ENCODE assay signal across 18 cellular contexts in the genomic region with DNA sequence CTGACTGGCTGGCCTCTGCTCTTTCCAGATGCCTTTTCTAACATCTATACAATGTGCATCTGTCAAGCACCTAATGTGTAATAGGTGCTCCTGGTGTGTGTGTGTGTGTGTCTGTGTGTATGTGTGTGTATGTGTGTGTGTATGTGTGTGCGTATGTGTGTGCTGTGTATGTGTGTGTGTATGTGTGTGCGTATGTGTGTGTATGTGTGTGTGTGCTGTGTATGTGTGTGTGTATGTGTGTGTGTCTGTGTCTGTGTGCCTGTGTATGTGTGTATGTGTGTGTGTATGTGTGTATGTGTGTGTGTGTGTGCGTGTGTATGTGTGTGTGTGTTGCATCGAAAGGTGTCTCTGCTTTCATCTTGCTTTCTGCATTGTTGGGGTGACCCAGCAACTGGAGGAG. TPM values are rescaled to one million over a fixed set of nuclear protein-coding genes. Genes with fewer than 3 reads are reported as not detected.
"Had no signal": no experiment of that assay in that cellular context is flagged by ENCODE, and none has a peak within 500 bp of the region (broad histone marks: within the 10 kb centered on the region; RNA-seq: fewer than 3 reads in every experiment).

No MANE protein-coding gene starts in this region.

- H3K4me3 ChIP-seq: ascending aorta, esophagus squamous epithelium, left lung, lung, spleen, suprapubic skin, tibial artery had no signal

- H3K9me3 ChIP-seq: ascending aorta, esophagus squamous epithelium, left lung, spleen, suprapubic skin, tibial artery had no signal

- H3K36me3 ChIP-seq: ascending aorta, esophagus squamous epithelium, left lung, spleen, suprapubic skin, tibial artery had no signal

- ATAC-seq: activated T-cell treated with anti-CD3 and anti-CD28 coated beads, Interleukin-2, amount 50 U/mL, for 72 hours; left lung; right cardiac atrium had no signal

- H3K4me1 ChIP-seq: ascending aorta, left lung, suprapubic skin, tibial artery had no signal

- H3K27ac ChIP-seq: ascending aorta, esophagus squamous epithelium, spleen, suprapubic skin, tibial artery had no signal

- FAIRE-seq: frontal cortex, islet of Langerhans had no signal

- H3K27me3 ChIP-seq: ascending aorta, spleen, suprapubic skin, tibial artery had no signal

- DNase-seq: activated B cell treated with CpG ODN at 0.5 μM for 24 hours; activated naive CD4-positive, alpha-beta T cell treated with Interleukin-2 at 50 U/mL for 16 hours; activated T-cell treated with anti-CD3 and anti-CD28 coated beads for 4 hours; activated T-cell treated with anti-CD3 and anti-CD28 coated beads, Interleukin-2, amount 50 U/mL, for 72 hours; central memory CD4-positive, alpha-beta T cell; esophagus squamous epithelium; glutamatergic neuron; left lung; right cardiac atrium; spleen; stimulated activated naive CD4-positive, alpha-beta T cell; T-helper 1 cell; tibial artery had no signal

RNA-seq across cellular contexts. Expression of gene PKNOX2, which starts 57.9 kb away (rescaled TPM):
- total RNA-seq: activated B cell treated with CpG ODN at 0.5 μM for 24 hours; activated T-cell treated with anti-CD3 and anti-CD28 coated beads, Interleukin-2, amount 50 U/mL, for 72 hours had no signal
